ENCODE assay signal across 8 cellular contexts in the genomic region with DNA sequence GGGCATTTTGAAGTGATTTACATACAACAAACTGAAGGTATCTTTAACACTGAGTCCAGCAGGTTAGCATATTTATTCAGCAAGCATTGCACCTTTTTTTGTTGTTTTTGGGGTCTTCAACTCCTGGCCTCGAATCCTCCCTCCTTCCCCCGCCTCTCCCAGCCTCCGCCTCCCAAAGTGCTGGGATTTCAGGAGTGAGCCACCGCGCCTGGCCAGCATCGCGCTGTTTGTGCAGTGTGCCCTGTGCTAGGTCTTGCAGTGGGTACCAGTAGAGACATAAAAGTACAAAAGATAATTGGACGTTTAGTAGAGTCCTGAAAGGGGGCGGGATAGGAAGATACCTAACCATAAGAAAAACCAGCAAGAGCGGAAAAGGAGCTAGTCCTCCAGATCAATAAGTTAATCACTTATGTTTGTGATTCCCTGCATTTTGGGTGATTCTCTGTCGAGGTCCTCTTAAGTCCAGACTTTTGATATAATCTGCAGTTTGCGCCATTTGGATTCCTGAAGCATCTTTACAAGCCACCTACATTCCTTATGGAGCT.
DNase-seq lines count a peak whose midpoint lies in the region; ATAC-seq and TF ChIP-seq lines count a peak whose summit lies in the region.

No MANE protein-coding gene starts in this region.

- ATAC-seq in effector memory CD8-positive, alpha-beta T cell (replicated peaks): no peak
- ATAC-seq in GM21360 (IDR thresholded peaks at IDR 0.05; ENCODE audit: unreplicated experiment): no peak
- ATAC-seq in HG03175 (IDR thresholded peaks at IDR 0.05; ENCODE audit: unreplicated experiment): no peak
- no peak for ATAC-seq in HG02798 (IDR thresholded peaks at IDR 0.05; ENCODE audit: poor library complexity, unreplicated experiment)

- no peak for TF ChIP-seq CTCF in osteocyte (IDR thresholded peaks at IDR 0.05)

- H3K36me3 Mint-ChIP-seq in effector memory CD8-positive, alpha-beta T cell (ENCODE audit: insufficient read depth): peaks cover 12% of the 10 kb centered on the region
- H3K36me3 Mint-ChIP-seq in osteocyte (ENCODE audit: unreplicated experiment): peaks cover 2% of the 10 kb centered on the region

- H3K9me3 Mint-ChIP-seq in effector memory CD8-positive, alpha-beta T cell: no peaks in the 10 kb centered on the region
- no peaks in the 10 kb centered on the region for H3K9me3 Mint-ChIP-seq in osteocyte (ENCODE audit: unreplicated experiment)

- DNase-seq in DMS53 treated with DMSO at 0.1 percent for 48 hours (lab: John Stamatoyannopoulos, UW; ENCODE audit: unreplicated experiment) (peak; percentile 60), NCI-H748 (lab: John Stamatoyannopoulos, UW; ENCODE audit: unreplicated experiment) (peak; percentile 42), osteocyte (ENCODE audit: extremely low spot score, unreplicated experiment) (no peak), putamen (ENCODE audit: low spot score) (no peak)
- DNase-seq in effector memory CD8-positive, alpha-beta T cell: no peak

- H3K27me3 Mint-ChIP-seq in effector memory CD8-positive, alpha-beta T cell: no peaks in the 10 kb centered on the region
- no peaks in the 10 kb centered on the region for H3K27me3 Mint-ChIP-seq in osteocyte (ENCODE audit: unreplicated experiment)

- H3K4me1 Mint-ChIP-seq in effector memory CD8-positive, alpha-beta T cell (ENCODE audit: low read depth in 2 of 2): peaks cover 22 to 34% of the 10 kb centered on the region in 2 donors
- H3K4me1 Mint-ChIP-seq in osteocyte (ENCODE audit: unreplicated experiment): peaks cover 42% of the 10 kb centered on the region

- H3K27ac Mint-ChIP-seq in effector memory CD8-positive, alpha-beta T cell: peak overlapping the region; percentile 90 to 91
- peak overlapping the region; percentile 85 for H3K27ac Mint-ChIP-seq in osteocyte (ENCODE audit: unreplicated experiment)

- peak overlapping the region; percentile 88 to 89 for H3K4me3 Mint-ChIP-seq in effector memory CD8-positive, alpha-beta T cell
- peak overlapping the region; percentile 93 for H3K4me3 Mint-ChIP-seq in osteocyte (ENCODE audit: unreplicated experiment)

Comparison
In these comparisons a context has a peak if more than half of its experiments do, and no peak if none do; other contexts are left out.
1. DNase-seq: peak in DMS53 treated with DMSO at 0.1 percent for 48 hours (single experiment) and NCI-H748 (single experiment); none in effector memory CD8-positive, alpha-beta T cell (0 of 3), osteocyte (single experiment) and putamen (single experiment).